8 cellular contexts compared by ENCODE assay signal in genomic region chr13:73754727-73755292, GRCh38.
DNase-seq lines count a peak whose midpoint lies in the region; ATAC-seq lines count a peak whose summit lies in the region.

No MANE protein-coding gene starts in this region.

- H3K27ac Mint-ChIP-seq in activated CD4-positive, alpha-beta T cell treated with anti-CD3 and anti-CD28 coated beads, Interleukin-2, amount 10 ng/mL, durations not matched to agents 24 days and 14 days: no peak overlapping the region
- H3K27ac Mint-ChIP-seq in effector memory CD8-positive, alpha-beta T cell: peak overlapping the region in 1 of 2 donors; percentile 54

- intact Hi-C loops in activated CD4-positive, alpha-beta T cell treated with anti-CD3 and anti-CD28 coated beads, Interleukin-2, amount 10 ng/mL, durations not matched to agents 24 days and 14 days (cut with micrococcal nuclease): no loop called here

- H3K4me1 Mint-ChIP-seq in activated CD4-positive, alpha-beta T cell treated with anti-CD3 and anti-CD28 coated beads, Interleukin-2, amount 10 ng/mL, durations not matched to agents 24 days and 14 days: peaks cover 13% of the 10 kb centered on the region
- peaks cover 17 to 43% of the 10 kb centered on the region in 2 donors for H3K4me1 Mint-ChIP-seq in effector memory CD8-positive, alpha-beta T cell (ENCODE audit: low read depth in 2 of 2)

- no peak overlapping the region for H3K4me3 Mint-ChIP-seq in activated CD4-positive, alpha-beta T cell treated with anti-CD3 and anti-CD28 coated beads, Interleukin-2, amount 10 ng/mL, durations not matched to agents 24 days and 14 days
- H3K4me3 Mint-ChIP-seq in effector memory CD8-positive, alpha-beta T cell: no peak overlapping the region

- H3K9me3 Mint-ChIP-seq in activated CD4-positive, alpha-beta T cell treated with anti-CD3 and anti-CD28 coated beads, Interleukin-2, amount 10 ng/mL, durations not matched to agents 24 days and 14 days: no peaks in the 10 kb centered on the region
- no peaks in the 10 kb centered on the region for H3K9me3 Mint-ChIP-seq in effector memory CD8-positive, alpha-beta T cell

- peaks cover 6% of the 10 kb centered on the region for H3K36me3 Mint-ChIP-seq in activated CD4-positive, alpha-beta T cell treated with anti-CD3 and anti-CD28 coated beads, Interleukin-2, amount 10 ng/mL, durations not matched to agents 24 days and 14 days (ENCODE audit: low read depth)
- peaks cover 17% of the 10 kb centered on the region for H3K36me3 Mint-ChIP-seq in effector memory CD8-positive, alpha-beta T cell (ENCODE audit: insufficient read depth)

- H3K27me3 Mint-ChIP-seq in activated CD4-positive, alpha-beta T cell treated with anti-CD3 and anti-CD28 coated beads, Interleukin-2, amount 10 ng/mL, durations not matched to agents 24 days and 14 days: no peaks in the 10 kb centered on the region
- H3K27me3 Mint-ChIP-seq in effector memory CD8-positive, alpha-beta T cell: no peaks in the 10 kb centered on the region

- peak; percentile 81 for DNase-seq in activated CD4-positive, alpha-beta T cell treated with anti-CD3 and anti-CD28 coated beads, Interleukin-2, amount 10 ng/mL, durations not matched to agents 24 days and 14 days
- DNase-seq in activated CD4-positive, alpha-beta T cell treated with anti-CD3 and anti-CD28 coated beads, Interleukin-2, amount 50 U/mL, for 4 hours: no peak
- DNase-seq in LoVo (ENCODE audit: low spot score) (peak; percentile 74), RPMI8226 (peak; percentile 68), midbrain (lab: John Stamatoyannopoulos, UW) (peak; percentile 79), mesenteric fat pad (ENCODE audit: low spot score) (no peak)
- peak; percentile 40 to 46 (median 46) for DNase-seq in effector memory CD8-positive, alpha-beta T cell

- ATAC-seq in GM21619 (IDR thresholded peaks at IDR 0.05; ENCODE audit: unreplicated experiment): peak; percentile 64
- ATAC-seq in effector memory CD8-positive, alpha-beta T cell (replicated peaks): peak; percentile 71

Comparison
In these comparisons a context has a peak if more than half of its experiments do, and no peak if none do; other contexts are left out.
1. DNase-seq: peak in activated CD4-positive, alpha-beta T cell treated with anti-CD3 and anti-CD28 coated beads, Interleukin-2, amount 10 ng/mL, durations not matched to agents 24 days and 14 days (single experiment), LoVo (single experiment), RPMI8226 (single experiment), effector memory CD8-positive, alpha-beta T cell (3 of 3) and midbrain (single experiment); none in activated CD4-positive, alpha-beta T cell treated with anti-CD3 and anti-CD28 coated beads, Interleukin-2, amount 50 U/mL, for 4 hours (0 of 2) and mesenteric fat pad (single experiment).